In the genomic region with DNA sequence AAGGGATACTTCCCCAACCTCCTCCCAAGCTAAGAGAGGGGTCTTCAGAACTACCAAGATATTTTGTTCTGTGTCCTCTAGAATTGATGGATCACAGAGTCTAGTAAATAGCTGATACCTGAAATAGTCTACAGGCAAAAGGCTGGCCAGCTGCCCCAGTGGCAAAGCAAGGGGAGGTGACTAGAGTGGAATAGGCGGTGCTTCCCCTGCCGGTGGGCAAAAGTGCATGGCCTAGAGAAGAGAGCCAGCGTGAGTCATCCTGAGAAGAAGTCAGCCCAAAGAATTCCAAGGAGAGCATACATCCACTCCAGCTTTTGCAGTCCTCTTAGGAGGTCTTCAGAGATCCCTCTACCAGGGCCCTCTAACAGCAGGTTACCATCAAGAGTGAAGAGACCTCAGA, we compare ENCODE assay signal across 1 cellular context.
TF ChIP-seq lines count a peak whose summit lies in the region.

No MANE protein-coding gene starts in this region.

TF ChIP-seq in K562, 482 proteins besides CTCF, POLR2A, EP300 and RAD21:
- TF ChIP-seq KAT8 (IDR thresholded peaks at IDR 0.05; ENCODE audit: low read depth) = no peak
- TF ChIP-seq FOXJ3 (CRISPR knock-in tag; IDR thresholded peaks at IDR 0.05) = no peak
- no peak for TF ChIP-seq GMEB1 (CRISPR knock-in tag; IDR thresholded peaks at IDR 0.05)
- TF ChIP-seq ZNF707 (CRISPR knock-in tag; conservative IDR thresholded peaks at IDR 0.05) = no peak
- TF ChIP-seq, protein P1, sequence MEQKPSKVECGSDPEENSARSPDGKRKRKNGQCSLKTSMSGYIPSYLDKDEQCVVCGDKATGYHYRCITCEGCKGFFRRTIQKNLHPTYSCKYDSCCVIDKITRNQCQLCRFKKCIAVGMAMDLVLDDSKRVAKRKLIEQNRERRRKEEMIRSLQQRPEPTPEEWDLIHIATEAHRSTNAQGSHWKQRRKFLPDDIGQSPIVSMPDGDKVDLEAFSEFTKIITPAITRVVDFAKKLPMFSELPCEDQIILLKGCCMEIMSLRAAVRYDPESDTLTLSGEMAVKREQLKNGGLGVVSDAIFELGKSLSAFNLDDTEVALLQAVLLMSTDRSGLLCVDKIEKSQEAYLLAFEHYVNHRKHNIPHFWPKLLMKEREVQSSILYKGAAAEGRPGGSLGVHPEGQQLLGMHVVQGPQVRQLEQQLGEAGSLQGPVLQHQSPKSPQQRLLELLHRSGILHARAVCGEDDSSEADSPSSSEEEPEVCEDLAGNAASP (IDR thresholded peaks at IDR 0.05) = no peak
- no peak for TF ChIP-seq TAF7 (tag; IDR thresholded peaks at IDR 0.05)
- TF ChIP-seq PTBP1 (IDR thresholded peaks at IDR 0.05; ENCODE audit: low read depth, low read length) = no peak
- no peak for TF ChIP-seq EZH2 (IDR thresholded peaks at IDR 0.05; ENCODE audit: borderline replicate concordance, low read depth, low read length)
- no peak for TF ChIP-seq CHD1 (IDR thresholded peaks at IDR 0.05; ENCODE audit: low read length)
- no peak for TF ChIP-seq CHAMP1 (IDR thresholded peaks at IDR 0.05)
- TF ChIP-seq NR1H2 (CRISPR knock-in tag; IDR thresholded peaks at IDR 0.05) = no peak
